In the genomic region with DNA sequence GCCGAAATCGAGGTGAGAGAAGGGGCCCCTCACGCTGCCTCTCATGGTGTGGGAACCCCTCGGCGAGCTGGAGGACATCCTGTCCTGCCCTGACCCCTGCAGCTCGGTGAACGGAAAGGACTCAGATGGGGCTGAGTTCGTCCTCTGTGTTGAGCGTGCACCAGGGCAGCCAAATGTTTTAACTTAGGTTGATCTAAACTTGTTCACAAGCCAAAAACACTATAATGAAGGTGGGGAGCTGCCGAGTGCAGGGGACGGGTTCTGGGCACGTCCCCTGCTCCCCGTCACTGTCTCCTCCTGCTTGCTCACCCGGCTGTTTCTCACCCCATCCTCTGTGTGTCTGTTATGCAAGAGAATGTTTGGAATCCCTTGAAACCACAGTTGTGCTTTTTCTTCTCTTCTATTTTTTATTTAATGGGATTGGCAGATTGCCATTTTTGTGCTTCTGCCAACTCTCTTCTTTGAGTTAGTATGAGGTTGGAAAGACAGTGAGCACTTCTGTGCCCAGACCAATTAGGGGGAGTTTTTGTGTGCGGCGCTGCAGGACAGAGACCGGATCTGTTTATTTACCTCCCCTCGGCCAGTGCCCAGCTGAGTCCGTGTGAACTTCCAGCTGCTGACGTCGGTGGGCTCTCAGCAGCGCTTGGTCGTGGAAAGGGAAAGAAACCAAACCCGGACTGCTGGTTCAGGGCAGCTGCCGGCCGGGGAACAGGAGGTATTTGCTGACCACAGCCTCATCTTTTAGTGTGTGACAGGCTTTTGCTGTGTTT, we compare ENCODE assay signal across 8 cellular contexts.
DNase-seq lines count a peak whose midpoint lies in the region; ATAC-seq and FAIRE-seq lines count a peak whose summit lies in the region.

No MANE protein-coding gene starts in this region.

- ATAC-seq in HG02798 (IDR thresholded peaks at IDR 0.05; ENCODE audit: poor library complexity, unreplicated experiment) (no peak), GM21529 (IDR thresholded peaks at IDR 0.05; ENCODE audit: unreplicated experiment) (no peak)

- FAIRE-seq in endometrium (lab: Jason Lieb, UNC) = peak; percentile 92

- DNase-seq in GOT3 (lab: John Stamatoyannopoulos, UW) (peak; percentile 20), NCI-H748 treated with DMSO at 0.1 percent for 48 hours (lab: John Stamatoyannopoulos, UW) (peak; percentile 97), mucosa of gallbladder (ENCODE audit: low spot score) (peak; percentile 70)
- DNase-seq in stimulated activated CD4-positive, alpha-beta T cell treated with anti-CD3 and anti-CD28 coated beads, Interleukin-1b, Interleukin-23, amount 100 ng/mL, for 48 hours = no peak
- DNase-seq in stimulated activated naive CD4-positive, alpha-beta T cell (lab: John Stamatoyannopoulos, UW) = no peak

Comparison
In these comparisons a context has a peak if more than half of its experiments do, and no peak if none do; other contexts are left out.
1. DNase-seq: peak in GOT3 (single experiment), NCI-H748 treated with DMSO at 0.1 percent for 48 hours (single experiment) and mucosa of gallbladder (single experiment); none in stimulated activated CD4-positive, alpha-beta T cell treated with anti-CD3 and anti-CD28 coated beads, Interleukin-1b, Interleukin-23, amount 100 ng/mL, for 48 hours (single experiment) and stimulated activated naive CD4-positive, alpha-beta T cell (0 of 6).